ENCODE assay signal across 2 cellular contexts in the genomic region with DNA sequence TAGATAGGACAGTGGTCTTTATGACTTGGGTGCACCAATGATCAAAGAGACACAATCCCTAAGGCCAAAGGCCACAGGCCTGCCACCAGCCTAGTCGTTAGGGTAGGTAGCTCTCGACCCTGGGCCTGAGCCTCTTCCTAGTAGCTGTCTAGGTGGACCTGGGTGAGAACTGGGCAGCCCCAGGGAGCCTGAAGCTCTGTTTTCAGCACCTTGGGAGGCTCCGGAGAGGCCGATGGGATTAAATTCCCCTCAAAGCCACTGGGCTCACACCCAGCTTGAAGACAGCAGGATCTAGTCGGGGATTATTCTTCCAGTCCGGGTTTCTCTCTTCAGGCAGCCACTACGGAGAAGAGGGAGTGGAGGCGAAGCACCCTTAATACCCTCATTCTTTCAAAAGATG.
TF ChIP-seq lines count a peak whose summit lies in the region.

No MANE protein-coding gene starts in this region.

TF ChIP-seq in SK-N-SH treated with all-trans-retinoic acid at 6 μM for 48 hours, 23 proteins besides CTCF, POLR2A, EP300 and RAD21 (continued from another document):
- TF ChIP-seq, protein P1, sequence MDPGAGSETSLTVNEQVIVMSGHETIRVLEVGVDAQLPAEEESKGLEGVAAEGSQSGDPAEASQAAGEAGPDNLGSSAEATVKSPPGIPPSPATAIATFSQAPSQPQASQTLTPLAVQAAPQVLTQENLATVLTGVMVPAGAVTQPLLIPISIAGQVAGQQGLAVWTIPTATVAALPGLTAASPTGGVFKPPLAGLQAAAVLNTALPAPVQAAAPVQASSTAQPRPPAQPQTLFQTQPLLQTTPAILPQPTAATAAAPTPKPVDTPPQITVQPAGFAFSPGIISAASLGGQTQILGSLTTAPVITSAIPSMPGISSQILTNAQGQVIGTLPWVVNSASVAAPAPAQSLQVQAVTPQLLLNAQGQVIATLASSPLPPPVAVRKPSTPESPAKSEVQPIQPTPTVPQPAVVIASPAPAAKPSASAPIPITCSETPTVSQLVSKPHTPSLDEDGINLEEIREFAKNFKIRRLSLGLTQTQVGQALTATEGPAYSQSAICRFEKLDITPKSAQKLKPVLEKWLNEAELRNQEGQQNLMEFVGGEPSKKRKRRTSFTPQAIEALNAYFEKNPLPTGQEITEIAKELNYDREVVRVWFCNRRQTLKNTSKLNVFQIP (CRISPR knock-in tag; IDR thresholded peaks at IDR 0.05; ENCODE audit: borderline replicate concordance, low read depth): no peak
- TF ChIP-seq ZFP30 (CRISPR knock-in tag; IDR thresholded peaks at IDR 0.05): no peak
- TF ChIP-seq ZNF70 (CRISPR knock-in tag; IDR thresholded peaks at IDR 0.05): no peak
- TF ChIP-seq CSDC2 (CRISPR knock-in tag; IDR thresholded peaks at IDR 0.05): no peak
- no peak for TF ChIP-seq ESRRG (CRISPR knock-in tag; IDR thresholded peaks at IDR 0.05)
- TF ChIP-seq ISL1 (CRISPR knock-in tag; IDR thresholded peaks at IDR 0.05): no peak
- TF ChIP-seq, protein P2, sequence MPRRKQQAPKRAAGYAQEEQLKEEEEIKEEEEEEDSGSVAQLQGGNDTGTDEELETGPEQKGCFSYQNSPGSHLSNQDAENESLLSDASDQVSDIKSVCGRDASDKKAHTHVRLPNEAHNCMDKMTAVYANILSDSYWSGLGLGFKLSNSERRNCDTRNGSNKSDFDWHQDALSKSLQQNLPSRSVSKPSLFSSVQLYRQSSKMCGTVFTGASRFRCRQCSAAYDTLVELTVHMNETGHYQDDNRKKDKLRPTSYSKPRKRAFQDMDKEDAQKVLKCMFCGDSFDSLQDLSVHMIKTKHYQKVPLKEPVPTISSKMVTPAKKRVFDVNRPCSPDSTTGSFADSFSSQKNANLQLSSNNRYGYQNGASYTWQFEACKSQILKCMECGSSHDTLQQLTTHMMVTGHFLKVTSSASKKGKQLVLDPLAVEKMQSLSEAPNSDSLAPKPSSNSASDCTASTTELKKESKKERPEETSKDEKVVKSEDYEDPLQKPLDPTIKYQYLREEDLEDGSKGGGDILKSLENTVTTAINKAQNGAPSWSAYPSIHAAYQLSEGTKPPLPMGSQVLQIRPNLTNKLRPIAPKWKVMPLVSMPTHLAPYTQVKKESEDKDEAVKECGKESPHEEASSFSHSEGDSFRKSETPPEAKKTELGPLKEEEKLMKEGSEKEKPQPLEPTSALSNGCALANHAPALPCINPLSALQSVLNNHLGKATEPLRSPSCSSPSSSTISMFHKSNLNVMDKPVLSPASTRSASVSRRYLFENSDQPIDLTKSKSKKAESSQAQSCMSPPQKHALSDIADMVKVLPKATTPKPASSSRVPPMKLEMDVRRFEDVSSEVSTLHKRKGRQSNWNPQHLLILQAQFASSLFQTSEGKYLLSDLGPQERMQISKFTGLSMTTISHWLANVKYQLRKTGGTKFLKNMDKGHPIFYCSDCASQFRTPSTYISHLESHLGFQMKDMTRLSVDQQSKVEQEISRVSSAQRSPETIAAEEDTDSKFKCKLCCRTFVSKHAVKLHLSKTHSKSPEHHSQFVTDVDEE (CRISPR knock-in tag; IDR thresholded peaks at IDR 0.05): no peak

TF ChIP-seq in SK-N-SH, 30 proteins besides CTCF, POLR2A, EP300 and RAD21 (continued from another document):
- TF ChIP-seq, protein P3, sequence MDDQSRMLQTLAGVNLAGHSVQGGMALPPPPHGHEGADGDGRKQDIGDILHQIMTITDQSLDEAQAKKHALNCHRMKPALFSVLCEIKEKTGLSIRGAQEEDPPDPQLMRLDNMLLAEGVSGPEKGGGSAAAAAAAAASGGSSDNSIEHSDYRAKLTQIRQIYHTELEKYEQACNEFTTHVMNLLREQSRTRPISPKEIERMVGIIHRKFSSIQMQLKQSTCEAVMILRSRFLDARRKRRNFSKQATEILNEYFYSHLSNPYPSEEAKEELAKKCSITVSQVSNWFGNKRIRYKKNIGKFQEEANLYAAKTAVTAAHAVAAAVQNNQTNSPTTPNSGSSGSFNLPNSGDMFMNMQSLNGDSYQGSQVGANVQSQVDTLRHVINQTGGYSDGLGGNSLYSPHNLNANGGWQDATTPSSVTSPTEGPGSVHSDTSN (IDR thresholded peaks at IDR 0.05): no peak
